In genomic region chr9:18629136-18629535, GRCh38 we compare ENCODE assay signal across 29 cellular contexts.
"Had no signal": no experiment of that assay in that cellular context is flagged by ENCODE, and none has a peak within 500 bp of the region (broad histone marks: within the 10 kb centered on the region; RNA-seq: fewer than 3 reads in every experiment).

No MANE protein-coding gene starts in this region.

- DNase-seq: activated CD4-positive, alpha-beta T cell treated with anti-CD3 and anti-CD28 coated beads for 48 hours; activated CD4-positive, alpha-beta T cell treated with anti-CD3 and anti-CD28 coated beads, Interleukin-2, amount 50 U/mL, for 48 hours; activated CD8-positive, alpha-beta memory T cell treated with anti-CD3 and anti-CD28 coated beads for 24 hours; activated effector memory CD4-positive, alpha-beta T cell treated with Interleukin-2 at 50 U/mL for 16 hours; activated naive CD4-positive, alpha-beta T cell treated with Interleukin-2 at 50 U/mL for 16 hours; activated naive CD8-positive, alpha-beta T cell treated with anti-CD3 and anti-CD28 coated beads for 36 hours; adrenal gland; aorta; cerebellar nuclear complex; colonic mucosa; dorsolateral prefrontal cortex; effector memory CD4-positive, alpha-beta T cell; foreskin keratinocyte; islet precursor cell; naive thymus-derived CD8-positive, alpha-beta T cell; sigmoid colon; small intestine; stimulated activated CD4-positive, alpha-beta T cell treated with anti-CD3 and anti-CD28 coated beads, Interleukin-4, amount 100 ng/mL, for 24 hours; stimulated activated CD8-positive, alpha-beta memory T cell treated with anti-CD3 and anti-CD28 coated beads, Interleukin-4, amount 100 ng/mL, for 48 hours; stimulated activated naive CD8-positive, alpha-beta T cell treated with anti-CD3 and anti-CD28 coated beads, Interleukin-15, amount 100 ng/mL, for 72 hours; SW 1271; T-helper 9 cell; thyroid gland; upper lobe of right lung had no signal

- H3K9me3 ChIP-seq: adrenal gland, colonic mucosa, thyroid gland, upper lobe of right lung had no signal

- ATAC-seq: esophagus mucosa; foreskin keratinocyte; naive thymus-derived CD8-positive, alpha-beta T cell; stimulated activated memory B cell treated with anti-CD40 and anti-IgM and Interleukin-4, amounts not matched to agents 10 μg/mL and 1 μg/mL and 100 μg/mL, for 72 hours; stimulated activated naive CD8-positive, alpha-beta T cell treated with anti-CD3 and anti-CD28 coated beads, Interleukin-15, amount 100 ng/mL, for 72 hours; upper lobe of right lung had no signal

- H3K4me1 ChIP-seq: colonic mucosa, foreskin keratinocyte, upper lobe of right lung had no signal

- H3K4me3 ChIP-seq: adrenal gland, cardiac muscle cell, colonic mucosa, dorsolateral prefrontal cortex, hepatocyte, sigmoid colon, thyroid gland, upper lobe of right lung had no signal

- H3K27me3 ChIP-seq: adrenal gland, cardiac muscle cell, colonic mucosa, dorsolateral prefrontal cortex, foreskin keratinocyte, hepatocyte, sigmoid colon, thyroid gland, upper lobe of right lung had no signal

- H3K36me3 ChIP-seq: adrenal gland, cardiac muscle cell, colonic mucosa, sigmoid colon, thyroid gland, upper lobe of right lung had no signal

- H3K27ac ChIP-seq: adrenal gland, cardiac muscle cell, colonic mucosa, dorsolateral prefrontal cortex, foreskin keratinocyte, hepatocyte, sigmoid colon, thyroid gland, upper lobe of right lung, VCaP had no signal
